Comparison of ENCODE assay signal across 2 cellular contexts in genomic region chr10:109987413-109987812, GRCh38.
TF ChIP-seq lines count a peak whose summit lies in the region.

No MANE protein-coding gene starts in this region.

TF ChIP-seq in H1, 55 proteins besides CTCF, POLR2A, EP300 and RAD21:
- TF ChIP-seq TEAD4 (IDR thresholded peaks at IDR 0.05; ENCODE audit: low read depth, low read length) = 0 out of 2 replicates have a peak, but pooled peaks have one; percentile 4
- no peak for TF ChIP-seq HDAC6 (IDR thresholded peaks at IDR 0.05; ENCODE audit: low read depth, low read length)

TF ChIP-seq in HepG2, 621 proteins besides CTCF, POLR2A, EP300 and RAD21:
- TF ChIP-seq TEAD3 (CRISPR knock-in tag; optimal IDR thresholded peaks at IDR 0.05; ENCODE audit: borderline replicate concordance) (peak; percentile 47), PRMT3 (CRISPR knock-in tag; IDR thresholded peaks at IDR 0.05; ENCODE audit: borderline replicate concordance, low read depth) (no peak), ZSCAN9 (CRISPR knock-in tag; IDR thresholded peaks at IDR 0.05; ENCODE audit: borderline replicate concordance) (no peak), ZNF713 (CRISPR knock-in tag; IDR thresholded peaks at IDR 0.05) (no peak)
- TF ChIP-seq, protein P1, sequence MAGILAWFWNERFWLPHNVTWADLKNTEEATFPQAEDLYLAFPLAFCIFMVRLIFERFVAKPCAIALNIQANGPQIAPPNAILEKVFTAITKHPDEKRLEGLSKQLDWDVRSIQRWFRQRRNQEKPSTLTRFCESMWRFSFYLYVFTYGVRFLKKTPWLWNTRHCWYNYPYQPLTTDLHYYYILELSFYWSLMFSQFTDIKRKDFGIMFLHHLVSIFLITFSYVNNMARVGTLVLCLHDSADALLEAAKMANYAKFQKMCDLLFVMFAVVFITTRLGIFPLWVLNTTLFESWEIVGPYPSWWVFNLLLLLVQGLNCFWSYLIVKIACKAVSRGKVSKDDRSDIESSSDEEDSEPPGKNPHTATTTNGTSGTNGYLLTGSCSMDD (CRISPR knock-in tag; IDR thresholded peaks at IDR 0.05) = no peak
- TF ChIP-seq, protein P2, sequence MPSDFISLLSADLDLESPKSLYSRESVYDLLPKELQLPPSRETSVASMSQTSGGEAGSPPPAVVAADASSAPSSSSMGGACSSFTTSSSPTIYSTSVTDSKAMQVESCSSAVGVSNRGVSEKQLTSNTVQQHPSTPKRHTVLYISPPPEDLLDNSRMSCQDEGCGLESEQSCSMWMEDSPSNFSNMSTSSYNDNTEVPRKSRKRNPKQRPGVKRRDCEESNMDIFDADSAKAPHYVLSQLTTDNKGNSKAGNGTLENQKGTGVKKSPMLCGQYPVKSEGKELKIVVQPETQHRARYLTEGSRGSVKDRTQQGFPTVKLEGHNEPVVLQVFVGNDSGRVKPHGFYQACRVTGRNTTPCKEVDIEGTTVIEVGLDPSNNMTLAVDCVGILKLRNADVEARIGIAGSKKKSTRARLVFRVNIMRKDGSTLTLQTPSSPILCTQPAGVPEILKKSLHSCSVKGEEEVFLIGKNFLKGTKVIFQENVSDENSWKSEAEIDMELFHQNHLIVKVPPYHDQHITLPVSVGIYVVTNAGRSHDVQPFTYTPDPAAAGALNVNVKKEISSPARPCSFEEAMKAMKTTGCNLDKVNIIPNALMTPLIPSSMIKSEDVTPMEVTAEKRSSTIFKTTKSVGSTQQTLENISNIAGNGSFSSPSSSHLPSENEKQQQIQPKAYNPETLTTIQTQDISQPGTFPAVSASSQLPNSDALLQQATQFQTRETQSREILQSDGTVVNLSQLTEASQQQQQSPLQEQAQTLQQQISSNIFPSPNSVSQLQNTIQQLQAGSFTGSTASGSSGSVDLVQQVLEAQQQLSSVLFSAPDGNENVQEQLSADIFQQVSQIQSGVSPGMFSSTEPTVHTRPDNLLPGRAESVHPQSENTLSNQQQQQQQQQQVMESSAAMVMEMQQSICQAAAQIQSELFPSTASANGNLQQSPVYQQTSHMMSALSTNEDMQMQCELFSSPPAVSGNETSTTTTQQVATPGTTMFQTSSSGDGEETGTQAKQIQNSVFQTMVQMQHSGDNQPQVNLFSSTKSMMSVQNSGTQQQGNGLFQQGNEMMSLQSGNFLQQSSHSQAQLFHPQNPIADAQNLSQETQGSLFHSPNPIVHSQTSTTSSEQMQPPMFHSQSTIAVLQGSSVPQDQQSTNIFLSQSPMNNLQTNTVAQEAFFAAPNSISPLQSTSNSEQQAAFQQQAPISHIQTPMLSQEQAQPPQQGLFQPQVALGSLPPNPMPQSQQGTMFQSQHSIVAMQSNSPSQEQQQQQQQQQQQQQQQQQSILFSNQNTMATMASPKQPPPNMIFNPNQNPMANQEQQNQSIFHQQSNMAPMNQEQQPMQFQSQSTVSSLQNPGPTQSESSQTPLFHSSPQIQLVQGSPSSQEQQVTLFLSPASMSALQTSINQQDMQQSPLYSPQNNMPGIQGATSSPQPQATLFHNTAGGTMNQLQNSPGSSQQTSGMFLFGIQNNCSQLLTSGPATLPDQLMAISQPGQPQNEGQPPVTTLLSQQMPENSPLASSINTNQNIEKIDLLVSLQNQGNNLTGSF (CRISPR knock-in tag; IDR thresholded peaks at IDR 0.05) = no peak
